ENCODE assay signal across 22 cellular contexts in the genomic region with DNA sequence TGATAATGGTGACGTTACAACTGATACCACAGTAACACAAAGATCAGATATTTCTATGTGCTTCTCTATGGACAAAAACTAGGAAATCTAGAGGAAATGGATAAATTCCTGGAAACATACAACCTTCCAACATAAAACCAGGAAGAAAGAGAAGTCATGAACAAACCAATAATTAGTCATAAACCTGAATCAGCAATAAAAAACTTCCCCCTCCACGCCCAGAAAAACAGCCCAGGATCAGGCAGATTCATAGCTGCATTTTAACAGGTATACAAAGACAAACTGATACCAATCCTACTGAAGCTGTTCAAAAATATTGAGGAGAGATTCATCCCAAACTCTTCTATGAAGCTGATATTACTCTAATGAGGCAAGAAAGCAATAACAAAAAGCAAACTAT.
"Had no signal": no experiment of that assay in that cellular context is flagged by ENCODE, and none has a peak within 500 bp of the region (broad histone marks: within the 10 kb centered on the region; RNA-seq: fewer than 3 reads in every experiment).

No MANE protein-coding gene starts in this region.

- H3K4me3 Mint-ChIP-seq: T-cell had no signal

- DNase-seq: Kasumi-1, MM.1S, NCI-H1092 treated with DMSO at 0.1 percent for 48 hours, NCI-H1436, NCI-H187, NCI-H2029, NCI-H2081 treated with DMSO at 0.1 percent for 48 hours, NCI-H2171, NCI-H226, NCI-H446, NCI-H510A, NCI-H524 treated with DMSO at 0.1 percent for 48 hours, NCI-H69, NCI-H774, Right ventricle myocardium superior, SIG-M5, SK-N-SH, SW 1271, T-cell had no signal

- H3K4me1 Mint-ChIP-seq: T-cell had no signal

- H3K27me3 Mint-ChIP-seq: T-cell had no signal

- H3K27ac Mint-ChIP-seq: T-cell had no signal

- H3K4me2 ChIP-seq: KMS-11, SK-N-SH had no signal

- ATAC-seq: Panc1, T-cell had no signal

- H3K27ac ChIP-seq: KMS-11 had no signal

- FAIRE-seq: HTR-8/SVneo had no signal

- H3K36me3 Mint-ChIP-seq: T-cell had no signal

- H3K9me3 ChIP-seq: SK-N-SH had no signal

- H3K9ac ChIP-seq: KMS-11, SK-N-SH had no signal
